In genomic region chr17:36566081-36566480, GRCh38 we compare ENCODE assay signal across 16 cellular contexts. TPM values are rescaled to one million over a fixed set of nuclear protein-coding genes. Genes with fewer than 3 reads are reported as not detected.
A peak's percentile ranks its signal among the peaks of the same experiment; 100 is the strongest.
DNase-seq lines count a peak whose midpoint lies in the region; ATAC-seq and TF ChIP-seq lines count a peak whose summit lies in the region.
"Had no signal": no experiment of that assay in that cellular context is flagged by ENCODE, and none has a peak within 500 bp of the region (broad histone marks: within the 10 kb centered on the region; RNA-seq: fewer than 3 reads in every experiment).

No MANE protein-coding gene starts in this region.

- POLR2A ChIA-PET in CD4-positive, alpha-beta memory T cell (lab: Charles Lee; ENCODE audit: partially characterized antibody), result interaction anchor here (1.4 to 2.5 kb wide), 2 partner anchors 15 to 20 kb away, joined by 4 to 9 read pairs; no protein-coding TSS in a partner anchor

- H3K27ac ChIP-seq in CD4-positive, alpha-beta memory T cell (ENCODE audit: low read depth, low read length), result no peak overlapping the region
- H3K27ac ChIP-seq: C4-2B, SJCRH30 had no signal

- H3K27ac Mint-ChIP-seq in activated T-cell treated with anti-CD3 and anti-CD28 coated beads, Interleukin-2, amount 50 U/mL, for 24 hours, result peak overlapping the region; percentile 63
- H3K27ac Mint-ChIP-seq in CD4-positive, alpha-beta memory T cell, result peak overlapping the region in 4 of 7 donors; percentile 4 to 38 (median 25)
- H3K27ac Mint-ChIP-seq in progenitor cell of endocrine pancreas, result peak overlapping the region; percentile 29

- peaks cover 20% of the 10 kb centered on the region for H3K4me1 Mint-ChIP-seq in activated T-cell treated with anti-CD3 and anti-CD28 coated beads, Interleukin-2, amount 50 U/mL, for 24 hours (ENCODE audit: low read depth)
- H3K4me1 Mint-ChIP-seq in activated T-cell treated with anti-CD3 and anti-CD28 coated beads, Interleukin-2, amount 50 U/mL, for 4 hours (ENCODE audit: low read depth), result peaks cover 18% of the 10 kb centered on the region
- peaks cover 11 to 32% (median 17%) of the 10 kb centered on the region in 4 donors for H3K4me1 Mint-ChIP-seq in CD4-positive, alpha-beta memory T cell
- no peaks in the 10 kb centered on the region for H3K4me1 Mint-ChIP-seq in progenitor cell of endocrine pancreas (ENCODE audit: low read depth)

- H3K4me3 ChIP-seq in CD4-positive, alpha-beta memory T cell (ENCODE audit: low read length in 2 of 2), result no peak overlapping the region
- H3K4me3 ChIP-seq: SJCRH30 had no signal

- TF ChIP-seq CTCF in progenitor cell of endocrine pancreas (IDR thresholded peaks at IDR 0.05; ENCODE audit: unreplicated experiment), result no peak

- H3K9me3 ChIP-seq in CD4-positive, alpha-beta memory T cell (ENCODE audit: control insufficient read depth in 1 of 2, low read length in 2 of 2), result no peaks in the 10 kb centered on the region
- H3K9me3 ChIP-seq: SJCRH30 had no signal

- CTCF ChIA-PET in CD4-positive, alpha-beta memory T cell (lab: Charles Lee; ENCODE audit: partially characterized antibody), result interaction anchor here (0.8 to 1.8 kb wide), 4 partner anchors 11 to 36 kb away, joined by 3 to 6 read pairs (median 4); partner anchors contain the start of genes MRM1, MYO19 and PIGW

- peaks cover 47% of the 10 kb centered on the region for H3K36me3 ChIP-seq in CD4-positive, alpha-beta memory T cell (ENCODE audit: insufficient read depth, low read length)

- H3K9me3 Mint-ChIP-seq in activated T-cell treated with anti-CD3 and anti-CD28 coated beads, Interleukin-2, amount 50 U/mL, for 24 hours, result no peaks in the 10 kb centered on the region
- no peaks in the 10 kb centered on the region for H3K9me3 Mint-ChIP-seq in activated T-cell treated with anti-CD3 and anti-CD28 coated beads, Interleukin-2, amount 50 U/mL, for 4 hours
- H3K9me3 Mint-ChIP-seq in CD4-positive, alpha-beta memory T cell, result no peaks in the 10 kb centered on the region
- H3K9me3 Mint-ChIP-seq in progenitor cell of endocrine pancreas (ENCODE audit: low read depth), result no peaks in the 10 kb centered on the region

- ATAC-seq in activated T-cell treated with anti-CD3 and anti-CD28 coated beads, Interleukin-2, amount 50 U/mL, for 4 hours, result no peak

- no peaks in the 10 kb centered on the region for H3K27me3 ChIP-seq in CD4-positive, alpha-beta memory T cell (ENCODE audit: insufficient read depth, low read length)
- H3K27me3 ChIP-seq: SJCRH30 had no signal

- peaks cover 9% of the 10 kb centered on the region for H3K4me1 ChIP-seq in CD4-positive, alpha-beta memory T cell (ENCODE audit: insufficient read depth, low read length)
- H3K4me1 ChIP-seq: SJCRH30 had no signal

- H3K27me3 Mint-ChIP-seq in activated T-cell treated with anti-CD3 and anti-CD28 coated beads, Interleukin-2, amount 50 U/mL, for 24 hours, result no peaks in the 10 kb centered on the region
- no peaks in the 10 kb centered on the region for H3K27me3 Mint-ChIP-seq in activated T-cell treated with anti-CD3 and anti-CD28 coated beads, Interleukin-2, amount 50 U/mL, for 4 hours (ENCODE audit: low read depth)
- H3K27me3 Mint-ChIP-seq in CD4-positive, alpha-beta memory T cell, result no peaks in the 10 kb centered on the region
- H3K27me3 Mint-ChIP-seq in progenitor cell of endocrine pancreas, result no peaks in the 10 kb centered on the region

- DNase-seq in activated T-cell treated with anti-CD3 and anti-CD28 coated beads, Interleukin-2, amount 50 U/mL, for 24 hours, result no peak
- DNase-seq in activated T-cell treated with anti-CD3 and anti-CD28 coated beads, Interleukin-2, amount 50 U/mL, for 4 hours, result no peak
- no peak for DNase-seq in CD4-positive, alpha-beta memory T cell
- DNase-seq in amniotic epithelial cell (ENCODE audit: low read depth) (peak; percentile 74), progenitor cell of endocrine pancreas (ENCODE audit: low spot score, unreplicated experiment) (no peak), NCI-H146 (lab: John Stamatoyannopoulos, UW) (no peak)
- no peak for DNase-seq in activated CD8-positive, alpha-beta memory T cell treated with anti-CD3 and anti-CD28 coated beads, Interleukin-2, amount 50 U/mL, for 4 hours
- DNase-seq: EL, GF-D8, Karpas-422, NCI-H1694 treated with DMSO at 0.1 percent for 48 hours, NCI-H446, NCI-H526 treated with DMSO at 0.1 percent for 48 hours, OCI-M1, SJCRH30 had no signal

- H3K36me3 Mint-ChIP-seq in activated T-cell treated with anti-CD3 and anti-CD28 coated beads, Interleukin-2, amount 50 U/mL, for 24 hours (ENCODE audit: low read depth), result peaks cover 86% of the 10 kb centered on the region
- peaks cover 28% of the 10 kb centered on the region for H3K36me3 Mint-ChIP-seq in activated T-cell treated with anti-CD3 and anti-CD28 coated beads, Interleukin-2, amount 50 U/mL, for 4 hours (ENCODE audit: insufficient read depth)
- peaks cover 41 to 71% of the 10 kb centered on the region in 2 donors for H3K36me3 Mint-ChIP-seq in CD4-positive, alpha-beta memory T cell
- H3K36me3 Mint-ChIP-seq in progenitor cell of endocrine pancreas (ENCODE audit: insufficient read depth), result peaks cover 24% of the 10 kb centered on the region

- no peak overlapping the region for H3K4me3 Mint-ChIP-seq in activated T-cell treated with anti-CD3 and anti-CD28 coated beads, Interleukin-2, amount 50 U/mL, for 24 hours
- H3K4me3 Mint-ChIP-seq in activated T-cell treated with anti-CD3 and anti-CD28 coated beads, Interleukin-2, amount 50 U/mL, for 4 hours, result no peak overlapping the region
- no peak overlapping the region for H3K4me3 Mint-ChIP-seq in CD4-positive, alpha-beta memory T cell
- H3K4me3 Mint-ChIP-seq in progenitor cell of endocrine pancreas (ENCODE audit: low read depth), result no peak overlapping the region

- intact Hi-C loops in CD4-positive, alpha-beta memory T cell (cut with micrococcal nuclease), result no loop called here

RNA-seq across cellular contexts. Expression of gene GGNBP2, which starts 21.4 kb away (rescaled TPM):
- total RNA-seq in activated T-cell treated with anti-CD3 and anti-CD28 coated beads, Interleukin-2, amount 50 U/mL, for 4 hours, result 10 to 100 TPM; 49.7 to 59.0 (median 51.5) TPM
- 100 to 1,000 TPM; 140 to 143 TPM for total RNA-seq in CD4-positive, alpha-beta memory T cell
- polyA plus RNA-seq in CD4-positive, alpha-beta memory T cell, result 10 to 100 TPM; 45.5 to 85.3 TPM
- 74.2 and 75.3 TPM in 2 replicates for total RNA-seq in progenitor cell of endocrine pancreas

RNA-seq across cellular contexts. Expression of gene DHRS11, which starts 25.6 kb away (rescaled TPM):
- total RNA-seq in activated T-cell treated with anti-CD3 and anti-CD28 coated beads, Interleukin-2, amount 50 U/mL, for 4 hours, result 10 to 100 TPM; 11.6 to 13.0 (median 12.0) TPM
- total RNA-seq in CD4-positive, alpha-beta memory T cell, result 1 to 10 TPM; 7.2 to 7.8 TPM
- 1 to 10 TPM; 3.6 to 4.0 TPM for polyA plus RNA-seq in CD4-positive, alpha-beta memory T cell
- 12.0 and 15.7 TPM in 2 replicates for total RNA-seq in progenitor cell of endocrine pancreas

RNA-seq across cellular contexts. Expression of gene PIGW, which starts 31.3 kb away (rescaled TPM):
- total RNA-seq in activated T-cell treated with anti-CD3 and anti-CD28 coated beads, Interleukin-2, amount 50 U/mL, for 4 hours, result 10 to 100 TPM; 34.7 to 45.9 (median 38.0) TPM
- total RNA-seq in CD4-positive, alpha-beta memory T cell, result 1 to 10 TPM; 4.7 to 5.1 TPM
- 10 to 100 TPM in 1 of 2 donors, 1 to 10 TPM in 1; 5.3 to 14.2 TPM for polyA plus RNA-seq in CD4-positive, alpha-beta memory T cell
- 7.3 and 8.7 TPM in 2 replicates for total RNA-seq in progenitor cell of endocrine pancreas

RNA-seq across cellular contexts. Expression of gene MYO19, which starts 31.4 kb away (rescaled TPM):
- total RNA-seq in activated T-cell treated with anti-CD3 and anti-CD28 coated beads, Interleukin-2, amount 50 U/mL, for 4 hours, result 100 to 1,000 TPM; 138 to 153 (median 151) TPM
- total RNA-seq in CD4-positive, alpha-beta memory T cell, result 10 to 100 TPM; 79.2 to 85.8 TPM
- 1 to 10 TPM; 4.7 to 7.4 TPM for polyA plus RNA-seq in CD4-positive, alpha-beta memory T cell
- 77.7 and 82.2 TPM in 2 replicates for total RNA-seq in progenitor cell of endocrine pancreas

RNA-seq across cellular contexts. Expression of gene MRM1, which starts 35.3 kb away (rescaled TPM):
- total RNA-seq in activated T-cell treated with anti-CD3 and anti-CD28 coated beads, Interleukin-2, amount 50 U/mL, for 4 hours, result 10 to 100 TPM; 17.2 to 23.8 (median 22.4) TPM
- 10 to 100 TPM; 11.8 to 13.3 TPM for total RNA-seq in CD4-positive, alpha-beta memory T cell
- polyA plus RNA-seq in CD4-positive, alpha-beta memory T cell, result 1 to 10 TPM; 1.7 to 4.4 TPM
- total RNA-seq in progenitor cell of endocrine pancreas, result 6.6 and 7.1 TPM in 2 replicates
